8 cellular contexts compared by ENCODE assay signal in genomic region chr18:35241523-35241804, GRCh38. TPM values are rescaled to one million over a fixed set of nuclear protein-coding genes. Genes with fewer than 3 reads are reported as not detected.
DNase-seq lines count a peak whose midpoint lies in the region; ATAC-seq and TF ChIP-seq lines count a peak whose summit lies in the region.

No MANE protein-coding gene starts in this region.

- peaks cover 0 to 17% (median 10%) of the 10 kb centered on the region in 12 donors for H3K4me1 ChIP-seq in heart left ventricle
- peaks cover 11% of the 10 kb centered on the region for H3K4me1 ChIP-seq in adipocyte (ENCODE audit: control insufficient read depth, insufficient read depth, low read length)
- H3K4me1 ChIP-seq in right lobe of liver, result peaks cover 0 to 4% (median 0%) of the 10 kb centered on the region in 4 donors
- H3K4me1 ChIP-seq in upper lobe of right lung, result peaks cover 6% of the 10 kb centered on the region

- intact Hi-C loops in heart left ventricle (cut with DNase I), result loop anchor here in 8 of 10 donors (1.0 to 10.0 kb wide), 13 partner anchors 25 to 731 kb away; partner anchors contain the start of genes ZNF24 (in 4 of the 8), ZSCAN30 (in 3 of the 8), MAPRE2 (in 1 of the 8) and RMP24 (in 1 of the 8)
- intact Hi-C loops in Right ventricle myocardium superior (cut with DNase I), result no loop called here
- intact Hi-C loops in right lobe of liver (cut with DNase I), result loop anchor here (10.0 kb wide), 2 partner anchors 53 to 103 kb away; partner anchors contain the start of genes ZNF24 (in 1 of the 2) and ZSCAN30 (in 1 of the 2)
- intact Hi-C loops in upper lobe of right lung (cut with DNase I), result no loop called here

- H3K27ac ChIP-seq in heart left ventricle (peak overlapping the region; percentile 93 to 99 (median 98)), right lobe of liver (peak overlapping the region; percentile 96 to 99 (median 98)), upper lobe of right lung (peak overlapping the region; percentile 97)

- ATAC-seq in heart left ventricle, result no peak
- no peak for ATAC-seq in Right ventricle myocardium superior (ENCODE audit: poor library complexity)
- ATAC-seq in right lobe of liver, result no peak
- ATAC-seq in upper lobe of right lung, result no peak

- H3K36me3 ChIP-seq in heart left ventricle (peaks cover 0 to 44% (median 41%) of the 10 kb centered on the region in 9 donors), adipocyte (ENCODE audit: control insufficient read depth, insufficient read depth, low read length, severe bottlenecking) (peaks cover 42% of the 10 kb centered on the region), right lobe of liver (peaks cover 0 to 39% (median 35%) of the 10 kb centered on the region in 4 donors), upper lobe of right lung (peaks cover 40% of the 10 kb centered on the region)

- H3K4me3 ChIP-seq in heart left ventricle, result peak overlapping the region; percentile 39 to 96 (median 82)
- H3K4me3 ChIP-seq in adipocyte (ENCODE audit: low read length), result peak overlapping the region; percentile 91
- peak overlapping the region; percentile 61 to 84 (median 77) for H3K4me3 ChIP-seq in right lobe of liver
- H3K4me3 ChIP-seq in upper lobe of right lung, result peak overlapping the region; percentile 72

- 0 to 1% (median 1%) methylated on average over 3 of the region's 3 CpGs for WGBS in heart left ventricle, 4 donors
- 0% methylated on average over 3 of the region's 3 CpGs for WGBS in right lobe of liver (ENCODE audit: insufficient coverage, low coverage, low lambda C conversion rate, missing lambda C conversion rate)

- TF ChIP-seq POLR2A in heart left ventricle (IDR thresholded peaks at IDR 0.05) (no peak), right lobe of liver (IDR thresholded peaks at IDR 0.05) (no peak)

- TF ChIP-seq CTCF in heart left ventricle (IDR thresholded peaks at IDR 0.05), result no peak
- TF ChIP-seq CTCF in right lobe of liver (IDR thresholded peaks at IDR 0.05), result no peak
- no peak for TF ChIP-seq CTCF in upper lobe of right lung (IDR thresholded peaks at IDR 0.05)

- H3K27me3 ChIP-seq in heart left ventricle, result no peaks in the 10 kb centered on the region
- no peaks in the 10 kb centered on the region for H3K27me3 ChIP-seq in adipocyte (replicated peaks; ENCODE audit: control insufficient read depth, insufficient read depth, low read length)
- no peaks in the 10 kb centered on the region for H3K27me3 ChIP-seq in right lobe of liver
- H3K27me3 ChIP-seq in upper lobe of right lung, result no peaks in the 10 kb centered on the region

- peaks cover 0 to 18% (median 0%) of the 10 kb centered on the region in 12 donors for H3K9me3 ChIP-seq in heart left ventricle
- peaks cover 42% of the 10 kb centered on the region for H3K9me3 ChIP-seq in adipocyte (ENCODE audit: control insufficient read depth, low read length)
- peaks cover 0 to 8% (median 3%) of the 10 kb centered on the region in 4 donors for H3K9me3 ChIP-seq in right lobe of liver
- no peaks in the 10 kb centered on the region for H3K9me3 ChIP-seq in upper lobe of right lung

- no peak for DNase-seq in heart left ventricle
- no peak for DNase-seq in Right ventricle myocardium superior
- DNase-seq in adipocyte (ENCODE audit: low read depth), result no peak
- no peak for DNase-seq in right lobe of liver
- no peak for DNase-seq in upper lobe of right lung
- DNase-seq in germinal center (ENCODE audit: low spot score), result no peak
- no peak for DNase-seq in NOMO-1 treated with DMSO at 0.1 percent for 48 hours (lab: John Stamatoyannopoulos, UW; ENCODE audit: unreplicated experiment)
- DNase-seq in DMS114 treated with DMSO at 0.1 percent for 48 hours (lab: John Stamatoyannopoulos, UW; ENCODE audit: unreplicated experiment), result no peak

- H3K9ac ChIP-seq in adipocyte (ENCODE audit: low read length), result peak overlapping the region; percentile 93

RNA-seq across cellular contexts. Expression of gene ZNF397, which starts 0.6 kb away (rescaled TPM):
- total RNA-seq in heart left ventricle (10 to 100 TPM in 8 of 9 donors, 1 to 10 TPM in 1; 7.8 to 20.0 (median 13.8) TPM), Right ventricle myocardium superior (12.7 TPM), right lobe of liver (10 to 100 TPM in 4 of 6 experiments, 1 to 10 TPM in 2; 9.1 to 13.1 (median 10.9) TPM), upper lobe of right lung (29.2 TPM)
- polyA plus RNA-seq in heart left ventricle, result 10 to 100 TPM; 10.1 to 13.9 TPM

RNA-seq across cellular contexts. Expression of gene ZSCAN30, which starts 48.6 kb away (rescaled TPM):
- total RNA-seq in heart left ventricle (10 to 100 TPM in 8 of 9 donors, 1 to 10 TPM in 1; 9.4 to 18.1 (median 13.8) TPM), Right ventricle myocardium superior (12.0 TPM), right lobe of liver (1 to 10 TPM; 4.3 to 6.0 (median 5.0) TPM), upper lobe of right lung (18.9 TPM)
- polyA plus RNA-seq in heart left ventricle, result 10 to 100 TPM in 1 of 2 donors, 1 to 10 TPM in 1; 6.2 to 17.1 TPM

Comparison
In these comparisons a context has a peak if more than half of its experiments do, and no peak if none do; other contexts are left out.
1. intact Hi-C loops: an anchor here in heart left ventricle (1.0 to 10.0 kb wide) and right lobe of liver (10.0 kb wide); none called in Right ventricle myocardium superior and upper lobe of right lung.